In genomic region chr9:69745716-69746538, GRCh38 we compare ENCODE assay signal across 11 cellular contexts. TPM values are rescaled to one million over a fixed set of nuclear protein-coding genes. Genes with fewer than 3 reads are reported as not detected.
A peak's percentile ranks its signal among the peaks of the same experiment; 100 is the strongest.
DNase-seq lines count a peak whose midpoint lies in the region; TF ChIP-seq lines count a peak whose summit lies in the region.
"Had no signal": no experiment of that assay in that cellular context is flagged by ENCODE, and none has a peak within 500 bp of the region (broad histone marks: within the 10 kb centered on the region; RNA-seq: fewer than 3 reads in every experiment).

No MANE protein-coding gene starts in this region.

- no peak overlapping the region for H3K4me3 Mint-ChIP-seq in activated CD4-positive, alpha-beta T cell treated with anti-CD3 and anti-CD28 coated beads, Interleukin-2, amount 10 ng/mL, durations not matched to agents 24 days and 14 days
- H3K4me3 Mint-ChIP-seq in progenitor cell of endocrine pancreas (ENCODE audit: low read depth) = no peak overlapping the region

- H3K36me3 Mint-ChIP-seq in activated CD4-positive, alpha-beta T cell treated with anti-CD3 and anti-CD28 coated beads, Interleukin-2, amount 10 ng/mL, durations not matched to agents 24 days and 14 days (ENCODE audit: low read depth) = peaks cover 48% of the 10 kb centered on the region
- H3K36me3 Mint-ChIP-seq in progenitor cell of endocrine pancreas (ENCODE audit: insufficient read depth) = peaks cover 19% of the 10 kb centered on the region

- peak overlapping the region; percentile 35 for H3K27ac Mint-ChIP-seq in activated CD4-positive, alpha-beta T cell treated with anti-CD3 and anti-CD28 coated beads, Interleukin-2, amount 10 ng/mL, durations not matched to agents 24 days and 14 days
- peak overlapping the region; percentile 23 for H3K27ac Mint-ChIP-seq in progenitor cell of endocrine pancreas

- H3K4me1 Mint-ChIP-seq in activated CD4-positive, alpha-beta T cell treated with anti-CD3 and anti-CD28 coated beads, Interleukin-2, amount 10 ng/mL, durations not matched to agents 24 days and 14 days = peaks cover 18% of the 10 kb centered on the region
- peaks cover 39% of the 10 kb centered on the region for H3K4me1 Mint-ChIP-seq in progenitor cell of endocrine pancreas (ENCODE audit: low read depth)

- no peaks in the 10 kb centered on the region for H3K27me3 Mint-ChIP-seq in activated CD4-positive, alpha-beta T cell treated with anti-CD3 and anti-CD28 coated beads, Interleukin-2, amount 10 ng/mL, durations not matched to agents 24 days and 14 days
- H3K27me3 Mint-ChIP-seq in progenitor cell of endocrine pancreas = no peaks in the 10 kb centered on the region

- H3K4me3 ChIP-seq in epithelial cell of proximal tubule (ENCODE audit: low read depth, low read length) = no peak overlapping the region
- H3K4me3 ChIP-seq: SK-N-MC had no signal

- H3K9me3 Mint-ChIP-seq in activated CD4-positive, alpha-beta T cell treated with anti-CD3 and anti-CD28 coated beads, Interleukin-2, amount 10 ng/mL, durations not matched to agents 24 days and 14 days = no peaks in the 10 kb centered on the region
- no peaks in the 10 kb centered on the region for H3K9me3 Mint-ChIP-seq in progenitor cell of endocrine pancreas (ENCODE audit: low read depth)

- no peak for DNase-seq in activated CD4-positive, alpha-beta T cell treated with anti-CD3 and anti-CD28 coated beads, Interleukin-2, amount 10 ng/mL, durations not matched to agents 24 days and 14 days
- no peak for DNase-seq in activated CD4-positive, alpha-beta T cell treated with anti-CD3 and anti-CD28 coated beads, Interleukin-2, amount 50 U/mL, for 48 hours
- peak; percentile 33 for DNase-seq in NCI-H460 (ENCODE audit: extremely low read depth, low read depth)
- no peak for DNase-seq in epithelial cell of proximal tubule (ENCODE audit: low read depth)
- DNase-seq in progenitor cell of endocrine pancreas (ENCODE audit: low spot score, unreplicated experiment) = no peak
- DNase-seq in EL = no peak
- no peak for DNase-seq in stimulated activated CD4-positive, alpha-beta T cell treated with anti-CD3 and anti-CD28 coated beads, Interleukin-4, amount 100 ng/mL, for 1 hour
- DNase-seq in HuH-7 (ENCODE audit: low spot score) = no peak
- DNase-seq: activated naive CD4-positive, alpha-beta T cell treated with Interleukin-2 at 50 U/mL for 16 hours; stimulated activated CD4-positive, alpha-beta T cell treated with anti-CD3 and anti-CD28 coated beads, Interleukin-2, amount 100 ng/mL, for 48 hours had no signal

- intact Hi-C loops in activated CD4-positive, alpha-beta T cell treated with anti-CD3 and anti-CD28 coated beads, Interleukin-2, amount 10 ng/mL, durations not matched to agents 24 days and 14 days (cut with micrococcal nuclease) = no loop called here

- TF ChIP-seq CTCF in epithelial cell of proximal tubule (conservative IDR thresholded peaks at IDR 0.05; ENCODE audit: low read depth, low read length) (peak; percentile 63), progenitor cell of endocrine pancreas (IDR thresholded peaks at IDR 0.05; ENCODE audit: unreplicated experiment) (no peak)

RNA-seq across cellular contexts. Expression of gene PTAR1, which starts 13.9 kb away (rescaled TPM):
- total RNA-seq in activated CD4-positive, alpha-beta T cell treated with anti-CD3 and anti-CD28 coated beads, Interleukin-2, amount 10 ng/mL, durations not matched to agents 24 days and 14 days = 51.0 and 56.1 TPM in 2 replicates
- 77.1 and 85.4 TPM in 2 replicates for total RNA-seq in NCI-H460 (2014; rRNA removed; shearing (Covaris generic))
- polyA plus RNA-seq in NCI-H460 (2014; cell fraction: nucleus; rRNA removed) = 57.8 and 106 TPM in 2 replicates
- 26.6 and 32.4 TPM in 2 replicates for total RNA-seq in epithelial cell of proximal tubule
- total RNA-seq in progenitor cell of endocrine pancreas = 59.3 and 66.0 TPM in 2 replicates
